In genomic region chr11:82967381-82967780, GRCh38 we compare ENCODE assay signal across 26 cellular contexts.
"Had no signal": no experiment of that assay in that cellular context is flagged by ENCODE, and none has a peak within 500 bp of the region (broad histone marks: within the 10 kb centered on the region; RNA-seq: fewer than 3 reads in every experiment).

No MANE protein-coding gene starts in this region.

- FAIRE-seq: astrocyte, bronchial epithelial cell, endometrium, frontal cortex had no signal

- H3K9me3 ChIP-seq: colonic mucosa had no signal

- H3K4me3 ChIP-seq: colonic mucosa had no signal

- H3K27me3 ChIP-seq: brain microvascular endothelial cell, colonic mucosa had no signal

- H3K27ac ChIP-seq: brain microvascular endothelial cell, colonic mucosa had no signal

- H3K36me3 ChIP-seq: brain microvascular endothelial cell, colonic mucosa had no signal

- ATAC-seq: activated CD4-positive, alpha-beta T cell treated with anti-CD3 and anti-CD28 coated beads for 36 hours; activated T-cell treated with anti-CD3 and anti-CD28 coated beads, Interleukin-2, amount 50 U/mL, for 4 hours; activated T-helper 17 cell treated with anti-CD3 and anti-CD28 coated beads, Interleukin-2, amount 50 U/mL, for 72 hours; esophagus mucosa had no signal

- H3K4me1 ChIP-seq: colonic mucosa had no signal

- DNase-seq: activated CD4-positive, alpha-beta memory T cell treated with anti-CD3 and anti-CD28 coated beads, Interleukin-2, amount 10 ng/mL, durations not matched to agents 7 days and 5 days; activated CD4-positive, alpha-beta T cell treated with anti-CD3 and anti-CD28 coated beads for 36 hours; activated CD4-positive, alpha-beta T cell treated with anti-CD3 and anti-CD28 coated beads, Interleukin-2, amount 10 ng/mL, durations not matched to agents 24 days and 14 days; activated CD4-positive, alpha-beta T cell treated with anti-CD3 and anti-CD28 coated beads, Interleukin-2, amount 50 U/mL, for 4 hours; activated CD4-positive, CD25-positive, alpha-beta regulatory T cell; activated CD4-positive, CD25-positive, alpha-beta regulatory T cell treated with anti-CD3 and anti-CD28 coated beads, Interleukin-2, amount 50 U/mL, for 72 hours; activated CD8-positive, alpha-beta memory T cell treated with anti-CD3 and anti-CD28 coated beads for 24 hours; activated effector memory CD4-positive, alpha-beta T cell treated with Interleukin-2 at 50 U/mL for 16 hours; activated gamma-delta T cell treated with Interleukin-2 at 50 U/mL for 16 hours; activated naive CD4-positive, alpha-beta T cell treated with anti-CD3 and anti-CD28 coated beads, Interleukin-2, amount 50 U/mL, for 16 hours; activated naive CD4-positive, alpha-beta T cell treated with Interleukin-2 at 50 U/mL for 16 hours; activated T-cell treated with anti-CD3 and anti-CD28 coated beads, Interleukin-2, amount 50 U/mL, for 4 hours; amniotic stem cell; anterior cingulate cortex; brain microvascular endothelial cell; colonic mucosa; effector CD8-positive, alpha-beta T cell; foreskin fibroblast; head of caudate nucleus; T-helper 2 cell had no signal
